13 cellular contexts compared by ENCODE assay signal in the genomic region with DNA sequence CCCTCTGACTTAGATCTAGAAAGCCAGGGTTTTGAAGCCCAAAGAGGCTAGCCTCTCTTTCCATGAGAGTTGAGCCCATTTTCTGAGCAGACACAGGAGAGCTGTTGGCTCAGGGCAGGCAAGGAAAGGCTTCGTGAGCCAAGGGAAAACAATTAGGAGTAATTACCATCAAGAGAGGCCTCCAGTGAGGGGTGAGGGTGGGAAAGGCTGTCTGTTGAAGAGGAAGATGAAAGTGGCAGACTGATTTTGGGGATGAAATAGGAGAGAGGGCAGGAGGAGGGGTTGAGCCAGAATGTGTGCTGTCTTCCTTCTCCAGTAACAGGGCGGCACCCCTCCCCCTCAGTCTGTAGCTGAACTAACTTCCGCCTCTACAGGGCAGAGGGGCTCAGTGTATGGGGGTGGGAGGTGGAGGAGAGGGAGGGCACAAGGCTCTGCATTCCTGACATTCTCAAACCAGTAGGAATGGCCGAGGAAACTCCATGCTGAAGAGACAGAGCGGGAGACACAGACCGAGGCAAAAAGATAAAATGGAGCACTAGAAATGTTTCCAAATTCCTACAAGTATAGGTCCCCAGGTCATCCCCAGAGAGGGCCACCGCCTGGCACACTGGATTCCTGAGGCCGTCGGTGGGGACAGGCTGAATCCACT. TPM values are rescaled to one million over a fixed set of nuclear protein-coding genes. Genes with fewer than 3 reads are reported as not detected.
DNase-seq lines count a peak whose midpoint lies in the region; ATAC-seq and TF ChIP-seq lines count a peak whose summit lies in the region.
"Had no signal": no experiment of that assay in that cellular context is flagged by ENCODE, and none has a peak within 500 bp of the region (broad histone marks: within the 10 kb centered on the region; RNA-seq: fewer than 3 reads in every experiment).

No MANE protein-coding gene starts in this region.

- ATAC-seq in naive B cell (ENCODE audit: low read depth in 2 of 2) = no peak
- ATAC-seq: right cardiac atrium had no signal

- TF ChIP-seq CTCF in AG10803 (conservative IDR thresholded peaks at IDR 0.05; ENCODE audit: low read length) = no peak

- H3K36me3 Mint-ChIP-seq in naive B cell = no peaks in the 10 kb centered on the region

- peaks cover 15 to 24% (median 18%) of the 10 kb centered on the region in 3 donors for H3K4me1 Mint-ChIP-seq in naive B cell

- H3K27me3 Mint-ChIP-seq in naive B cell = no peaks in the 10 kb centered on the region

- DNase-seq in AG10803 (ENCODE audit: low read depth) (peak; percentile 36), NOMO-1 (lab: John Stamatoyannopoulos, UW; ENCODE audit: unreplicated experiment in 2 of 2) (peak; percentile 9 to 17), fibroblast of peridontal ligament (ENCODE audit: extremely low read depth) (peak; percentile 14), naive B cell (no peak), NCI-H524 treated with DMSO at 0.1 percent for 48 hours (lab: John Stamatoyannopoulos, UW) (no peak), C1 segment of cervical spinal cord (lab: John Stamatoyannopoulos, UW) (no peak), activated gamma-delta T cell (lab: John Stamatoyannopoulos, UW) (no peak), NCI-H2029 (lab: John Stamatoyannopoulos, UW) (no peak)
- DNase-seq: BE2C, GF-D8, GOT3 had no signal

- no peaks in the 10 kb centered on the region for H3K9me3 Mint-ChIP-seq in naive B cell

- no peak overlapping the region for H3K4me3 ChIP-seq in AG10803 (ENCODE audit: low read length)
- H3K4me3 ChIP-seq: SK-N-MC had no signal

- peak overlapping the region in 1 of 8 donors; percentile 66 for H3K4me3 Mint-ChIP-seq in naive B cell

- H3K27ac Mint-ChIP-seq in naive B cell = peak overlapping the region in 5 of 6 donors; percentile 22 to 71 (median 47)

RNA-seq across cellular contexts. Expression of a gene that starts 33.1 kb away (rescaled TPM):
- not detected for polyA plus RNA-seq in naive B cell (ENCODE audit: low read depth in 6 of 6)

Comparison
In these comparisons a context has a peak if more than half of its experiments do, and no peak if none do; other contexts are left out.
1. DNase-seq: peak in AG10803 (single experiment), NOMO-1 (2 of 2) and fibroblast of peridontal ligament (single experiment); none in naive B cell (single experiment), NCI-H524 treated with DMSO at 0.1 percent for 48 hours (single experiment), C1 segment of cervical spinal cord (0 of 14), activated gamma-delta T cell (single experiment) and NCI-H2029 (single experiment).